ENCODE assay signal across 1 cellular context in genomic region chr9:136697821-136698526, GRCh38.
TF ChIP-seq lines count a peak whose summit lies in the region.

No MANE protein-coding gene starts in this region.

TF ChIP-seq in HepG2, 621 proteins besides CTCF, POLR2A, EP300 and RAD21 (continued from another document and continues in another):
- no peak for TF ChIP-seq GMEB2 (CRISPR knock-in tag; IDR thresholded peaks at IDR 0.05; ENCODE audit: low read depth)
- TF ChIP-seq TBL1XR1 (IDR thresholded peaks at IDR 0.05; ENCODE audit: borderline replicate concordance, low read length, partially characterized antibody), result peak; percentile 71
- TF ChIP-seq SYNCRIP (IDR thresholded peaks at IDR 0.05; ENCODE audit: insufficient read depth, low read depth, low read length), result no peak
- no peak for TF ChIP-seq ZNF280D (CRISPR knock-in tag; IDR thresholded peaks at IDR 0.05)
- no peak for TF ChIP-seq FOXO4 (CRISPR knock-in tag; conservative IDR thresholded peaks at IDR 0.05)
- peak; percentile 68 for TF ChIP-seq FOXK1 (CRISPR knock-in tag; IDR thresholded peaks at IDR 0.05; ENCODE audit: borderline replicate concordance, low read depth)
- no peak for TF ChIP-seq ZNF484 (CRISPR knock-in tag; IDR thresholded peaks at IDR 0.05; ENCODE audit: borderline replicate concordance, low read depth)
- TF ChIP-seq ZNF143 (CRISPR knock-in tag; IDR thresholded peaks at IDR 0.05), result no peak
- no peak; the same call in 1 of the 2 replicates for TF ChIP-seq PITX1 (CRISPR knock-in tag; IDR thresholded peaks at IDR 0.05)
- no peak for TF ChIP-seq ZSCAN12 (CRISPR knock-in tag; IDR thresholded peaks at IDR 0.05)
- TF ChIP-seq HNRNPUL1 (IDR thresholded peaks at IDR 0.05; ENCODE audit: low read depth, low read length), result no peak
- no peak for TF ChIP-seq CREB1 (IDR thresholded peaks at IDR 0.05)
- peak; percentile 39 for TF ChIP-seq CREB1 (CRISPR knock-in tag; IDR thresholded peaks at IDR 0.05)
- TF ChIP-seq ZNF761 (CRISPR knock-in tag; conservative IDR thresholded peaks at IDR 0.05), result no peak
- TF ChIP-seq NR2F6 (IDR thresholded peaks at IDR 0.05), result peak; percentile 90
- TF ChIP-seq NR2F6 (CRISPR knock-in tag; IDR thresholded peaks at IDR 0.05), result peak; percentile 85
- no peak for TF ChIP-seq KLF9 (CRISPR knock-in tag; IDR thresholded peaks at IDR 0.05; ENCODE audit: low read depth)
- no peak for TF ChIP-seq DDIT3 (CRISPR knock-in tag; IDR thresholded peaks at IDR 0.05)
- TF ChIP-seq ISX (CRISPR knock-in tag; conservative IDR thresholded peaks at IDR 0.05), result no peak
- TF ChIP-seq SIN3B (IDR thresholded peaks at IDR 0.05; ENCODE audit: low read length), result no peak
- no peak for TF ChIP-seq STAT5B (CRISPR knock-in tag; IDR thresholded peaks at IDR 0.05)
- no peak for TF ChIP-seq SCMH1 (CRISPR knock-in tag; IDR thresholded peaks at IDR 0.05; ENCODE audit: borderline replicate concordance)
- TF ChIP-seq REXO4 (CRISPR knock-in tag; IDR thresholded peaks at IDR 0.05; ENCODE audit: borderline replicate concordance), result no peak
- TF ChIP-seq ZNF20 (CRISPR knock-in tag; IDR thresholded peaks at IDR 0.05), result no peak
- no peak for TF ChIP-seq THAP8 (CRISPR knock-in tag; IDR thresholded peaks at IDR 0.05; ENCODE audit: borderline replicate concordance)
- no peak for TF ChIP-seq MYNN (CRISPR knock-in tag; IDR thresholded peaks at IDR 0.05; ENCODE audit: low read depth)
- TF ChIP-seq SSRP1 (CRISPR knock-in tag; IDR thresholded peaks at IDR 0.05), result no peak
- no peak for TF ChIP-seq ZNF879 (CRISPR knock-in tag; IDR thresholded peaks at IDR 0.05)
- no peak for TF ChIP-seq FOXM1 (CRISPR knock-in tag; IDR thresholded peaks at IDR 0.05)
- TF ChIP-seq ZNF563 (CRISPR knock-in tag; IDR thresholded peaks at IDR 0.05), result no peak
- no peak for TF ChIP-seq AHDC1 (CRISPR knock-in tag; IDR thresholded peaks at IDR 0.05; ENCODE audit: borderline replicate concordance)
- no peak for TF ChIP-seq BRCA1 (CRISPR knock-in tag; IDR thresholded peaks at IDR 0.05)
- peak; percentile 65; the same call in 1 of the 2 replicates for TF ChIP-seq HMG20A (CRISPR knock-in tag; IDR thresholded peaks at IDR 0.05; ENCODE audit: borderline replicate concordance)
- TF ChIP-seq TMF1 (CRISPR knock-in tag; IDR thresholded peaks at IDR 0.05; ENCODE audit: low read depth), result no peak
- TF ChIP-seq TEAD2 (CRISPR knock-in tag; IDR thresholded peaks at IDR 0.05), result no peak
- TF ChIP-seq PPARG (CRISPR knock-in tag; conservative IDR thresholded peaks at IDR 0.05), result peak; percentile 83
- TF ChIP-seq ZNF558 (CRISPR knock-in tag; IDR thresholded peaks at IDR 0.05; ENCODE audit: borderline replicate concordance), result no peak
- no peak for TF ChIP-seq HCFC1 (IDR thresholded peaks at IDR 0.05; ENCODE audit: low read depth, low read length)
- TF ChIP-seq TBP (CRISPR knock-in tag; IDR thresholded peaks at IDR 0.05), result no peak
- peak; percentile 15; the same call in 1 of the 2 replicates for TF ChIP-seq RFXAP (CRISPR knock-in tag; IDR thresholded peaks at IDR 0.05; ENCODE audit: borderline replicate concordance)
- 0 out of 2 replicates have a peak, but pooled peaks have one; percentile 18 for TF ChIP-seq POGK (CRISPR knock-in tag; conservative IDR thresholded peaks at IDR 0.05)
- no peak for TF ChIP-seq IRX3 (CRISPR knock-in tag; IDR thresholded peaks at IDR 0.05; ENCODE audit: borderline replicate concordance, low read depth)
- no peak for TF ChIP-seq CREB3 (CRISPR knock-in tag; IDR thresholded peaks at IDR 0.05)
- TF ChIP-seq ZNF333 (CRISPR knock-in tag; IDR thresholded peaks at IDR 0.05; ENCODE audit: borderline replicate concordance), result no peak
- TF ChIP-seq U2AF2 (IDR thresholded peaks at IDR 0.05; ENCODE audit: low read depth, low read length), result no peak
- no peak for TF ChIP-seq SIX1 (CRISPR knock-in tag; IDR thresholded peaks at IDR 0.05; ENCODE audit: borderline replicate concordance)
- TF ChIP-seq ZNF253 (CRISPR knock-in tag; IDR thresholded peaks at IDR 0.05; ENCODE audit: borderline replicate concordance), result no peak
- no peak for TF ChIP-seq ATF6 (CRISPR knock-in tag; conservative IDR thresholded peaks at IDR 0.05)
- TF ChIP-seq FLYWCH1 (CRISPR knock-in tag; IDR thresholded peaks at IDR 0.05), result no peak
- TF ChIP-seq ZNF780A (CRISPR knock-in tag; IDR thresholded peaks at IDR 0.05), result no peak
- TF ChIP-seq HOXA5 (CRISPR knock-in tag; IDR thresholded peaks at IDR 0.05), result no peak
- no peak for TF ChIP-seq RFX5 (IDR thresholded peaks at IDR 0.05; ENCODE audit: low read depth, low read length)
- TF ChIP-seq ZNF672 (CRISPR knock-in tag; IDR thresholded peaks at IDR 0.05), result no peak
